In genomic region chr17:42821176-42821575, GRCh38 we compare ENCODE assay signal across 18 cellular contexts. TPM values are rescaled to one million over a fixed set of nuclear protein-coding genes. Genes with fewer than 3 reads are reported as not detected.
"Had no signal": no experiment of that assay in that cellular context is flagged by ENCODE, and none has a peak within 500 bp of the region (broad histone marks: within the 10 kb centered on the region; RNA-seq: fewer than 3 reads in every experiment).

No MANE protein-coding gene starts in this region.

- H3K27me3 ChIP-seq: breast epithelium, gastrocnemius medialis, right lobe of liver, SJSA1 had no signal

- ATAC-seq: activated naive CD8-positive, alpha-beta T cell treated with anti-CD3 and anti-CD28 coated beads, Interleukin-2, amount 50 U/mL, for 24 hours; gastrocnemius medialis; left lobe of liver; right lobe of liver; stimulated activated memory B cell treated with anti-CD40 and anti-IgM and Interleukin-4, amounts not matched to agents 10 μg/mL and 1 μg/mL and 100 μg/mL, for 72 hours had no signal

- H3K4me3 Mint-ChIP-seq: stimulated activated memory B cell treated with anti-CD40 and anti-IgM and Interleukin-4, amounts not matched to agents 10 μg/mL and 1 μg/mL and 100 μg/mL, for 72 hours; T-helper 2 cell treated with Interferon-gamma antibody and Interleukin-4, amounts not matched to agents 5 μg/mL and 100 μg/mL, for 36 hours had no signal

- H3K9ac ChIP-seq: parathyroid adenoma had no signal

- DNase-seq: activated CD4-positive, alpha-beta T cell treated with anti-CD3 and anti-CD28 coated beads for 4 hours; activated naive CD8-positive, alpha-beta T cell treated with anti-CD3 and anti-CD28 coated beads, Interleukin-2, amount 50 U/mL, for 24 hours; aorta; cortex of kidney; gastrocnemius medialis; head of caudate nucleus; right lobe of liver; stimulated activated CD4-positive, alpha-beta T cell treated with anti-CD3 and anti-CD28 coated beads, Interleukin-4, amount 100 ng/mL, for 24 hours had no signal

- H3K9me3 Mint-ChIP-seq: activated naive CD8-positive, alpha-beta T cell treated with anti-CD3 and anti-CD28 coated beads, Interleukin-2, amount 50 U/mL, for 24 hours; stimulated activated memory B cell treated with anti-CD40 and anti-IgM and Interleukin-4, amounts not matched to agents 10 μg/mL and 1 μg/mL and 100 μg/mL, for 72 hours; T-helper 2 cell treated with Interferon-gamma antibody and Interleukin-4, amounts not matched to agents 5 μg/mL and 100 μg/mL, for 36 hours had no signal

- H3K27me3 Mint-ChIP-seq: activated naive CD8-positive, alpha-beta T cell treated with anti-CD3 and anti-CD28 coated beads, Interleukin-2, amount 50 U/mL, for 24 hours; stimulated activated memory B cell treated with anti-CD40 and anti-IgM and Interleukin-4, amounts not matched to agents 10 μg/mL and 1 μg/mL and 100 μg/mL, for 72 hours had no signal

- H3K4me2 ChIP-seq: smooth muscle cell had no signal

- H3K27ac ChIP-seq: breast epithelium, gastrocnemius medialis, parathyroid adenoma, right lobe of liver, SJSA1, thoracic aorta had no signal

- H3K27ac Mint-ChIP-seq: activated naive CD8-positive, alpha-beta T cell treated with anti-CD3 and anti-CD28 coated beads, Interleukin-2, amount 50 U/mL, for 24 hours; stimulated activated memory B cell treated with anti-CD40 and anti-IgM and Interleukin-4, amounts not matched to agents 10 μg/mL and 1 μg/mL and 100 μg/mL, for 72 hours had no signal

- H3K4me1 ChIP-seq: parathyroid adenoma had no signal

- H3K9me3 ChIP-seq: breast epithelium, gastrocnemius medialis, right lobe of liver, SJSA1, thoracic aorta had no signal

- H3K4me3 ChIP-seq: breast epithelium, gastrocnemius medialis, right lobe of liver, SJSA1, smooth muscle cell, thoracic aorta had no signal

RNA-seq across cellular contexts. Expression of gene CNTD1, which starts 22.5 kb away (rescaled TPM):
- total RNA-seq: gastrocnemius medialis, left lobe of liver, mononuclear cell, smooth muscle cell, thoracic aorta had no signal
- polyA plus RNA-seq: keratinocyte had no signal
